Comparison of ENCODE assay signal across 1 cellular context in genomic region chr1:231186356-231187115, GRCh38.
TF ChIP-seq lines count a peak whose summit lies in the region.

No MANE protein-coding gene starts in this region.

TF ChIP-seq in H1, 55 proteins besides CTCF, POLR2A, EP300 and RAD21:
- no peak for TF ChIP-seq CHD2 (IDR thresholded peaks at IDR 0.05; ENCODE audit: low read length)
- TF ChIP-seq SIN3A (conservative IDR thresholded peaks at IDR 0.05 in 1 of 2, IDR thresholded peaks at IDR 0.05 in 1 of 2; ENCODE audit: low read depth in 1 of 2, low read length in 2 of 2) = no peak
- TF ChIP-seq TEAD4 (IDR thresholded peaks at IDR 0.05; ENCODE audit: low read depth, low read length) = no peak
